Comparison of ENCODE assay signal across 9 cellular contexts in genomic region chr5:74294231-74294705, GRCh38.
DNase-seq lines count a peak whose midpoint lies in the region; ATAC-seq and TF ChIP-seq lines count a peak whose summit lies in the region.
"Had no signal": no experiment of that assay in that cellular context is flagged by ENCODE, and none has a peak within 500 bp of the region (broad histone marks: within the 10 kb centered on the region; RNA-seq: fewer than 3 reads in every experiment).

No MANE protein-coding gene starts in this region.

- peak; percentile 77 for ATAC-seq in GM21381 (IDR thresholded peaks at IDR 0.05; ENCODE audit: unreplicated experiment)
- ATAC-seq in mucosa of descending colon: no peak

- no peak overlapping the region for H3K27ac Mint-ChIP-seq in endodermal cell

- 89 to 92% methylated on average over 6 of the region's 6 CpGs for WGBS in endodermal cell (ENCODE audit: insufficient coverage in 1 of 2, insufficient read length in 1 of 2), 2 experiments

- no peak overlapping the region for H3K9ac ChIP-seq in endodermal cell (ENCODE audit: extremely low read depth, low read length, poor library complexity, severe bottlenecking)

- H3K4me1 ChIP-seq in endodermal cell (ENCODE audit: control insufficient read depth, insufficient read depth, low read length) (no peaks in the 10 kb centered on the region), mucosa of descending colon (ENCODE audit: low read depth) (no peaks in the 10 kb centered on the region)

- no peaks in the 10 kb centered on the region for H3K9me3 Mint-ChIP-seq in endodermal cell

- peaks cover 2% of the 10 kb centered on the region for H3K27me3 Mint-ChIP-seq in endodermal cell (ENCODE audit: insufficient read depth)

- H3K36me3 ChIP-seq in endodermal cell (ENCODE audit: control insufficient read depth, insufficient read depth, low read length) (no peaks in the 10 kb centered on the region), mucosa of descending colon (ENCODE audit: low read depth) (no peaks in the 10 kb centered on the region)

- H3K4me3 ChIP-seq in choroid plexus epithelial cell (ENCODE audit: low read depth, low read length): no peak overlapping the region
- no peak overlapping the region for H3K4me3 ChIP-seq in endodermal cell (ENCODE audit: low read length)
- no peak overlapping the region for H3K4me3 ChIP-seq in mucosa of descending colon

- no peaks in the 10 kb centered on the region for H3K4me1 Mint-ChIP-seq in endodermal cell

- H3K9me3 ChIP-seq in endodermal cell (ENCODE audit: control insufficient read depth, low read length) (no peaks in the 10 kb centered on the region), mucosa of descending colon (no peaks in the 10 kb centered on the region)

- H3K27ac ChIP-seq in endodermal cell (ENCODE audit: low read depth, low read length): no peak overlapping the region
- H3K27ac ChIP-seq: epithelial cell of prostate had no signal

- DNase-seq in EH (ENCODE audit: low read depth): peak; percentile 22
- DNase-seq in HT1080 (ENCODE audit: low read depth): peak; percentile 48
- peak; percentile 35 for DNase-seq in choroid plexus epithelial cell (ENCODE audit: low read depth)
- no peak for DNase-seq in endodermal cell
- no peak for DNase-seq in HCEC 1CT
- DNase-seq in mucosa of descending colon: no peak
- DNase-seq in NCI-H1436 (lab: John Stamatoyannopoulos, UW): no peak

- intact Hi-C loops in mucosa of descending colon (cut with DNase I, micrococcal nuclease): no loop called here

- no peaks in the 10 kb centered on the region for H3K27me3 ChIP-seq in endodermal cell (ENCODE audit: control insufficient read depth, insufficient read depth, low read length, poor library complexity, severe bottlenecking)

- no peaks in the 10 kb centered on the region for H3K36me3 Mint-ChIP-seq in endodermal cell (ENCODE audit: low read depth)

- H3K4me3 Mint-ChIP-seq in endodermal cell: no peak overlapping the region

- TF ChIP-seq CTCF in choroid plexus epithelial cell (conservative IDR thresholded peaks at IDR 0.05; ENCODE audit: low read depth, low read length): no peak
- TF ChIP-seq CTCF in endodermal cell (conservative IDR thresholded peaks at IDR 0.05): no peak
- TF ChIP-seq CTCF in mucosa of descending colon (IDR thresholded peaks at IDR 0.05): no peak

Comparison
In these comparisons a context has a peak if more than half of its experiments do, and no peak if none do; other contexts are left out.
1. DNase-seq: peak in EH (single experiment), HT1080 (single experiment) and choroid plexus epithelial cell (single experiment); none in endodermal cell (single experiment), HCEC 1CT (single experiment), mucosa of descending colon (0 of 3) and NCI-H1436 (single experiment).